Comparison of ENCODE assay signal across 1 cellular context in genomic region chr16:85010446-85010930, GRCh38.
TF ChIP-seq lines count a peak whose summit lies in the region.

No MANE protein-coding gene starts in this region.

TF ChIP-seq in HepG2, 621 proteins besides CTCF, POLR2A, EP300 and RAD21:
- TF ChIP-seq MTERF4 (CRISPR knock-in tag; IDR thresholded peaks at IDR 0.05) (peak; percentile 58; the same call in 1 of the 2 replicates), ZNF484 (CRISPR knock-in tag; IDR thresholded peaks at IDR 0.05; ENCODE audit: borderline replicate concordance, low read depth) (no peak), ZNF589 (CRISPR knock-in tag; conservative IDR thresholded peaks at IDR 0.05) (0 out of 2 replicates have a peak, but pooled peaks have one; percentile 18), NR2F6 (IDR thresholded peaks at IDR 0.05) (0 out of 2 replicates have a peak, but pooled peaks have one; percentile 6), NR2F6 (CRISPR knock-in tag; IDR thresholded peaks at IDR 0.05) (no peak), CENPT (CRISPR knock-in tag; IDR thresholded peaks at IDR 0.05; ENCODE audit: low read depth) (0 out of 2 replicates have a peak, but pooled peaks have one; percentile 3), ARID2 (CRISPR knock-in tag; IDR thresholded peaks at IDR 0.05; ENCODE audit: borderline replicate concordance) (0 out of 2 replicates have a peak, but pooled peaks have one; percentile 55), CREM (IDR thresholded peaks at IDR 0.05) (peak; percentile 22; the same call in 1 of the 2 replicates), CREM (CRISPR knock-in tag; IDR thresholded peaks at IDR 0.05) (no peak), ZC3H13 (CRISPR knock-in tag; IDR thresholded peaks at IDR 0.05) (0 out of 2 replicates have a peak, but pooled peaks have one; percentile 24), GABPA (IDR thresholded peaks at IDR 0.05; ENCODE audit: low read depth, low read length) (no peak), GABPA (CRISPR knock-in tag; IDR thresholded peaks at IDR 0.05; ENCODE audit: low read depth) (0 out of 2 replicates have a peak, but pooled peaks have one; percentile 31), ZSCAN25 (CRISPR knock-in tag; IDR thresholded peaks at IDR 0.05) (no peak), ZNF407 (CRISPR knock-in tag; IDR thresholded peaks at IDR 0.05; ENCODE audit: not compliant biosample characterization) (no peak), HBP1 (CRISPR knock-in tag; IDR thresholded peaks at IDR 0.05; ENCODE audit: low read depth) (peak; percentile 21; the same call in 1 of the 2 replicates), TIGD3 (CRISPR knock-in tag; IDR thresholded peaks at IDR 0.05; ENCODE audit: borderline replicate concordance) (no peak), ZNF446 (CRISPR knock-in tag; IDR thresholded peaks at IDR 0.05) (peak; percentile 18; the same call in 1 of the 2 replicates), TGIF2 (CRISPR knock-in tag; IDR thresholded peaks at IDR 0.05) (peak; percentile 44; the same call in 1 of the 2 replicates), MYPOP (CRISPR knock-in tag; IDR thresholded peaks at IDR 0.05) (0 out of 2 replicates have a peak, but pooled peaks have one; percentile 18), ZKSCAN8 (CRISPR knock-in tag; IDR thresholded peaks at IDR 0.05; ENCODE audit: borderline replicate concordance) (no peak), ASH2L (IDR thresholded peaks at IDR 0.05; ENCODE audit: insufficient read length, low read depth, low read length) (peak; percentile 0), ZNF335 (CRISPR knock-in tag; IDR thresholded peaks at IDR 0.05) (no peak), CREB1 (IDR thresholded peaks at IDR 0.05) (no peak), CREB1 (CRISPR knock-in tag; IDR thresholded peaks at IDR 0.05) (peak; percentile 37; the same call in 1 of the 2 replicates), GLI4 (CRISPR knock-in tag; IDR thresholded peaks at IDR 0.05; ENCODE audit: borderline replicate concordance) (peak; percentile 47; the same call in 1 of the 2 replicates), SSRP1 (CRISPR knock-in tag; IDR thresholded peaks at IDR 0.05) (0 out of 2 replicates have a peak, but pooled peaks have one; percentile 65), NCOR1 (IDR thresholded peaks at IDR 0.05; ENCODE audit: borderline replicate concordance, low read length) (no peak), ZBTB3 (CRISPR knock-in tag; IDR thresholded peaks at IDR 0.05; ENCODE audit: borderline replicate concordance, low read depth) (no peak), ZNF205 (CRISPR knock-in tag; IDR thresholded peaks at IDR 0.05) (0 out of 2 replicates have a peak, but pooled peaks have one; percentile 22), SAP130 (CRISPR knock-in tag; IDR thresholded peaks at IDR 0.05; ENCODE audit: low read depth) (0 out of 2 replicates have a peak, but pooled peaks have one; percentile 20), ZNF619 (CRISPR knock-in tag; IDR thresholded peaks at IDR 0.05) (no peak)
